8 cellular contexts compared by ENCODE assay signal in the genomic region with DNA sequence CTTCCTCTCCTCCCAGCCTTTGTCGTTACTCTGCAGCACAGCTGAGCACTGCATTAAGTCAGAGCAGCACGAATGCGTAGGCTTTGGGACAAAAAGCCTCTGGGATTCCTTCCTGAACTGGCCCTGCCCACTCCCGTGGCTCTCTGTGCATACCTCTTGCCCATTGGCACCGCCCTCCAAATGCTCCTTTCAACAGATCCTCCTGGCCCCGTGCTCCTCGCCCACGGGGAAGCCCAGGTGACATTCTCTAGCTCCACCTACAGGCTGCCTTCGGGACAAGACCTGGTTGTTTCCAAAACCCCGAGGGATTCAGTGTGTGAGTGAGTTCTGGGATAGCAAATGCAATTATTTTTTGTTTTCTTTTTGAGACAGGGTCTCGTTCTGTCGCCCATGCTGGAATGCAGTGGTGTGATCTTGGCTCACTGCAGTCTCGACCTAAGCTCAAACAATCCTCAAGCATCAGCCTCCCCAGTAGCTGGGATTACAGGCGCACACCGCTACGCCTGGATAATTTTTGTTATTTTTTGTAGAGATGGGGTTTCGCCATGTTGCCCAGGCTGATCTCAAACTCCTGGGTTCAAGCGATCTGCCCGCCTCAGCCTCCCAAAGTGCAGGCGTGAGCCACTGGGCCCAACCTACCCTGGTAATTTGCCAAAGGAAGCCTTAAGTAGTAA.
A peak's percentile ranks its signal among the peaks of the same experiment; 100 is the strongest.
DNase-seq lines count a peak whose midpoint lies in the region; ATAC-seq, FAIRE-seq and TF ChIP-seq lines count a peak whose summit lies in the region.

No MANE protein-coding gene starts in this region.

- DNase-seq in RWPE2 (ENCODE audit: low spot score) = peak; percentile 98
- peak; percentile 29 to 64 (median 39) for DNase-seq in activated naive CD4-positive, alpha-beta T cell (lab: John Stamatoyannopoulos, UW)
- DNase-seq in foreskin melanocyte = peak; percentile 19
- peak; percentile 40 for DNase-seq in non-pigmented ciliary epithelial cell (ENCODE audit: low read depth)
- DNase-seq in substantia nigra (lab: John Stamatoyannopoulos, UW) = peak in 36 of 49 donors; percentile 4 to 84 (median 34)

- TF ChIP-seq CTCF in LNCAP (IDR thresholded peaks at IDR 0.05) (peak; percentile 91), RWPE2 (IDR thresholded peaks at IDR 0.05; ENCODE audit: poor library complexity, severe bottlenecking) (peak; percentile 98)

- H3K27ac ChIP-seq in RWPE2 (ENCODE audit: poor library complexity, severe bottlenecking) (no peak overlapping the region), substantia nigra (ENCODE audit: low read depth, low read length, poor library complexity, severe bottlenecking) (no peak overlapping the region)

- no peaks in the 10 kb centered on the region for H3K4me1 ChIP-seq in RWPE2 (ENCODE audit: insufficient read depth, poor library complexity, severe bottlenecking)

- peak; percentile 100 for ATAC-seq in RWPE2 (ENCODE audit: low read depth)
- no peak for ATAC-seq in GM18520 (IDR thresholded peaks at IDR 0.05; ENCODE audit: unreplicated experiment)

- no peaks in the 10 kb centered on the region for H3K9me3 ChIP-seq in RWPE2 (ENCODE audit: severe bottlenecking)

- H3K4me3 ChIP-seq in RWPE2 (ENCODE audit: severe bottlenecking) = no peak overlapping the region

- FAIRE-seq in G401.6 (lab: Jason Lieb, UNC) = peak; percentile 70

- H3K27me3 ChIP-seq in RWPE2 (ENCODE audit: insufficient read depth, poor library complexity, severe bottlenecking) = no peaks in the 10 kb centered on the region

- H3K36me3 ChIP-seq in RWPE2 (ENCODE audit: low read depth) = peaks cover 36% of the 10 kb centered on the region

Comparison
In these comparisons a context has a peak if more than half of its experiments do, and no peak if none do; other contexts are left out.
1. DNase-seq: peak in every context shown above with its lines; median percentile 98 in RWPE2; 40 in non-pigmented ciliary epithelial cell; 39 in activated naive CD4-positive, alpha-beta T cell; 34 in substantia nigra; 19 in foreskin melanocyte.